Comparison of ENCODE assay signal across 1 cellular context in genomic region chr1:21894034-21894881, GRCh38.
TF ChIP-seq lines count a peak whose summit lies in the region.

No MANE protein-coding gene starts in this region.

TF ChIP-seq in WTC11, 78 proteins besides CTCF, POLR2A, EP300 and RAD21 (continued from another document):
- no peak for TF ChIP-seq ZNF512 (CRISPR knock-in tag; IDR thresholded peaks at IDR 0.05; ENCODE audit: borderline replicate concordance)
- no peak for TF ChIP-seq ZNF671 (CRISPR knock-in tag; IDR thresholded peaks at IDR 0.05)
- TF ChIP-seq ESRRA (CRISPR knock-in tag; IDR thresholded peaks at IDR 0.05; ENCODE audit: borderline replicate concordance): no peak
- no peak for TF ChIP-seq ELF4 (CRISPR knock-in tag; IDR thresholded peaks at IDR 0.05; ENCODE audit: low read depth)
